28 cellular contexts compared by ENCODE assay signal in the genomic region with DNA sequence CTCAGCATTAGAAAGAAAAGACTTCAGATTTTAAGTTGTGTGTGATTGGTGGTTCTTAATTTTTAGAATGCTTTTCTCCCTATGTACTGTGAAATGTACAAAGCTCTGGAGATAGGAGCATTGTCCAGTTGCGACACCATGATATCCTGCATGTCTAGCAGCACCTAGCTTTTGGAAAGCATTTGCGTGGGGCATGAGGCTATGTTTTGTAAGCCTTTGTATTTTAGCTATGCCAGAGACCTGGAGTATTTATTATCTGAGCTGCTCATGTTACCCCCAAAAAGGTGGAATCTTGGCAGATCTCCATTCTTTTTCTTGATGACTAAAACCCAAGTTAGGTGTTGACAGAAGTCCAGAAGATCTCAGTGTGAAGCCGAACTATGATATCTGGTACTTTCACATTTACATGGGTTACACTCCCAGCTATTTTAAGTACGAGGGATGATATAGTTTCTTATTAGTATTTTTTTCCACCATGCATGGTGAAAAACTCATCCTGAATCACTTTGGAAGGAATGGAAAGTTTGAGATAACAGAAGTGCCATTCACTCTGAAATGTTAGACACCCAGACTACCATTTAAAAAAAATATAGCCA.
DNase-seq lines count a peak whose midpoint lies in the region; ATAC-seq and TF ChIP-seq lines count a peak whose summit lies in the region.
"Had no signal": no experiment of that assay in that cellular context is flagged by ENCODE, and none has a peak within 500 bp of the region (broad histone marks: within the 10 kb centered on the region; RNA-seq: fewer than 3 reads in every experiment).

No MANE protein-coding gene starts in this region.

- H3K4me3 ChIP-seq in choroid plexus epithelial cell (ENCODE audit: low read depth, low read length), result no peak overlapping the region
- H3K4me3 ChIP-seq: ascending aorta, dorsolateral prefrontal cortex, esophagus squamous epithelium, PC-9, thyroid gland, uterus had no signal

- ATAC-seq in Right ventricle myocardium superior (ENCODE audit: poor library complexity) (peak; percentile 78), left ventricle myocardium superior (peak; percentile 86)
- ATAC-seq: left colon had no signal

- intact Hi-C loops in Right ventricle myocardium superior (cut with DNase I), result no loop called here
- intact Hi-C loops in cardiac septum (cut with DNase I), result no loop called here
- intact Hi-C loops in left ventricle myocardium superior (cut with micrococcal nuclease), result no loop called here

- no peak for TF ChIP-seq CTCF in choroid plexus epithelial cell (conservative IDR thresholded peaks at IDR 0.05; ENCODE audit: low read depth, low read length)

- DNase-seq in Right ventricle myocardium superior (no peak), cardiac septum (ENCODE audit: low spot score) (no peak), choroid plexus epithelial cell (ENCODE audit: low read depth) (peak; percentile 76), left ventricle myocardium superior (no peak), middle frontal gyrus (ENCODE audit: extremely low spot score, low spot score) (no peak), NCI-H1105 treated with DMSO at 0.1 percent for 48 hours (lab: John Stamatoyannopoulos, UW) (no peak)
- DNase-seq in central memory CD4-positive, alpha-beta T cell, result no peak
- DNase-seq in stimulated activated CD4-positive, alpha-beta T cell treated with anti-CD3 and anti-CD28 coated beads, Interleukin-12 subunit alpha, Interleukin-12 subunit beta, amount 100 ng/mL, for 4 hours, result no peak
- DNase-seq: activated CD4-positive, alpha-beta T cell treated with anti-CD3 and anti-CD28 coated beads, Interleukin-2, amount 10 ng/mL, durations not matched to agents 24 days and 14 days; activated gamma-delta T cell; activated naive CD8-positive, alpha-beta T cell treated with anti-CD3 and anti-CD28 coated beads, Interleukin-2, amount 10 ng/mL, durations not matched to agents 7 days and 5 days; activated T-cell treated with anti-CD3 and anti-CD28 coated beads, Interleukin-2, amount 50 U/mL, for 24 hours; CD4-positive, alpha-beta memory T cell; DND-41; dorsolateral prefrontal cortex; esophagus squamous epithelium; hypothalamus; left colon; NCI-H2029 treated with DMSO at 0.1 percent for 48 hours; NCI-H2227 treated with DMSO at 0.1 percent for 48 hours; NCI-H69; PC-9; SHP77; stimulated activated CD4-positive, alpha-beta T cell treated with anti-CD3 and anti-CD28 coated beads, Interleukin-4, amount 100 ng/mL, for 1 hour; thyroid gland; uterus; WERI-Rb-1 had no signal
